ENCODE assay signal across 1 cellular context in genomic region chr16:681746-682427, GRCh38.
TF ChIP-seq lines count a peak whose summit lies in the region.

No MANE protein-coding gene starts in this region.

TF ChIP-seq in K562, 482 proteins besides CTCF, POLR2A, EP300 and RAD21 (continues in another document):
- TF ChIP-seq STAT6 (CRISPR knock-in tag; IDR thresholded peaks at IDR 0.05) (0 out of 2 replicates have a peak, but pooled peaks have one; percentile 57), CEBPG (CRISPR knock-in tag; IDR thresholded peaks at IDR 0.05) (no peak), CEBPG (tag; conservative IDR thresholded peaks at IDR 0.05 in 1 of 2, IDR thresholded peaks at IDR 0.05 in 1 of 2) (no peak), ZNF436 (CRISPR knock-in tag; IDR thresholded peaks at IDR 0.05) (no peak), ZNF174 (CRISPR knock-in tag; IDR thresholded peaks at IDR 0.05) (no peak), HDAC3 (IDR thresholded peaks at IDR 0.05; ENCODE audit: borderline replicate concordance, partially characterized antibody) (no peak), RBM22 (IDR thresholded peaks at IDR 0.05; ENCODE audit: low read depth, low read length, poor library complexity, severe bottlenecking) (no peak), NFIX (CRISPR knock-in tag; IDR thresholded peaks at IDR 0.05; ENCODE audit: low read depth) (peak; percentile 4; the same call in 1 of the 2 replicates), ARHGAP35 (IDR thresholded peaks at IDR 0.05; ENCODE audit: partially characterized antibody) (no peak), CXXC5 (CRISPR knock-in tag; IDR thresholded peaks at IDR 0.05) (peak; percentile 78), ZNF184 (CRISPR knock-in tag; IDR thresholded peaks at IDR 0.05) (no peak), FOXK2 (conservative IDR thresholded peaks at IDR 0.05 in 1 of 2, IDR thresholded peaks at IDR 0.05 in 1 of 2; ENCODE audit: low read depth in 2 of 2) (no peak; a peak in 1 of 4 replicates), HDAC2 (IDR thresholded peaks at IDR 0.05) (no peak), RFX1 (IDR thresholded peaks at IDR 0.05) (no peak), NFE2L1 (tag; IDR thresholded peaks at IDR 0.05; ENCODE audit: borderline replicate concordance, low read depth) (no peak), NR1H2 (CRISPR knock-in tag; IDR thresholded peaks at IDR 0.05) (no peak), L3MBTL2 (IDR thresholded peaks at IDR 0.05) (peak; percentile 95), SOX6 (IDR thresholded peaks at IDR 0.05) (no peak), ELK1 (CRISPR knock-in tag; IDR thresholded peaks at IDR 0.05) (no peak), USF2 (CRISPR knock-in tag; IDR thresholded peaks at IDR 0.05) (peak; percentile 61), LARP7 (IDR thresholded peaks at IDR 0.05) (no peak), ETV5 (CRISPR knock-in tag; IDR thresholded peaks at IDR 0.05; ENCODE audit: low read depth) (no peak), NR2F6 (CRISPR knock-in tag; IDR thresholded peaks at IDR 0.05) (no peak), DIDO1 (tag; IDR thresholded peaks at IDR 0.05; ENCODE audit: low read depth) (no peak), BMI1 (IDR thresholded peaks at IDR 0.05; ENCODE audit: low read length) (no peak), KDM5B (IDR thresholded peaks at IDR 0.05; ENCODE audit: insufficient replicate concordance, low read depth, low read length) (no peak), DDX20 (tag; IDR thresholded peaks at IDR 0.05; ENCODE audit: low read depth) (no peak), YY1 (IDR thresholded peaks at IDR 0.05; ENCODE audit: borderline replicate concordance in 1 of 3, control insufficient read depth in 1 of 3, extremely low read depth in 1 of 3, insufficient read depth in 3 of 3, insufficient read length in 1 of 3, insufficient replicate concordance in 2 of 3, low read depth in 1 of 3, low read length in 2 of 3) (peak in 1 of 3 experiments; percentile 5), ZNF518B (CRISPR knock-in tag; IDR thresholded peaks at IDR 0.05) (no peak), SP1 (CRISPR knock-in tag; IDR thresholded peaks at IDR 0.05) (0 out of 2 replicates have a peak, but pooled peaks have one; percentile 16), NFATC3 (IDR thresholded peaks at IDR 0.05) (no peak), ATF6 (CRISPR knock-in tag; IDR thresholded peaks at IDR 0.05) (no peak), KLF10 (CRISPR knock-in tag; IDR thresholded peaks at IDR 0.05) (no peak), ZNF589 (CRISPR knock-in tag; IDR thresholded peaks at IDR 0.05; ENCODE audit: low read depth) (no peak), CBX1 (IDR thresholded peaks at IDR 0.05; ENCODE audit: low read depth) (no peak), CBFA2T2 (conservative IDR thresholded peaks at IDR 0.05) (no peak), RNF219 (CRISPR knock-in tag; IDR thresholded peaks at IDR 0.05) (no peak), NFRKB (IDR thresholded peaks at IDR 0.05; ENCODE audit: low read depth) (no peak), FOXK1 (CRISPR knock-in tag; IDR thresholded peaks at IDR 0.05; ENCODE audit: borderline replicate concordance) (no peak), ZNF41 (CRISPR knock-in tag; conservative IDR thresholded peaks at IDR 0.05) (no peak), XRCC3 (IDR thresholded peaks at IDR 0.05) (no peak), HNRNPL (IDR thresholded peaks at IDR 0.05; ENCODE audit: low read depth, low read length) (no peak), ZNF717 (CRISPR knock-in tag; IDR thresholded peaks at IDR 0.05) (no peak), ATF3 (IDR thresholded peaks at IDR 0.05) (no peak), ATF3 (CRISPR knock-in tag; conservative IDR thresholded peaks at IDR 0.05) (no peak), ZFX (CRISPR knock-in tag; IDR thresholded peaks at IDR 0.05) (peak; percentile 72), IFI16 (CRISPR knock-in tag; IDR thresholded peaks at IDR 0.05) (no peak), CC2D1A (IDR thresholded peaks at IDR 0.05) (no peak), SRSF7 (optimal IDR thresholded peaks at IDR 0.05; ENCODE audit: low read depth, low read length) (no peak), ZNF311 (CRISPR knock-in tag; IDR thresholded peaks at IDR 0.05) (no peak)
- TF ChIP-seq, protein P1, sequence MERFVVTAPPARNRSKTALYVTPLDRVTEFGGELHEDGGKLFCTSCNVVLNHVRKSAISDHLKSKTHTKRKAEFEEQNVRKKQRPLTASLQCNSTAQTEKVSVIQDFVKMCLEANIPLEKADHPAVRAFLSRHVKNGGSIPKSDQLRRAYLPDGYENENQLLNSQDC (CRISPR knock-in tag; IDR thresholded peaks at IDR 0.05) = no peak
- TF ChIP-seq, protein P2, sequence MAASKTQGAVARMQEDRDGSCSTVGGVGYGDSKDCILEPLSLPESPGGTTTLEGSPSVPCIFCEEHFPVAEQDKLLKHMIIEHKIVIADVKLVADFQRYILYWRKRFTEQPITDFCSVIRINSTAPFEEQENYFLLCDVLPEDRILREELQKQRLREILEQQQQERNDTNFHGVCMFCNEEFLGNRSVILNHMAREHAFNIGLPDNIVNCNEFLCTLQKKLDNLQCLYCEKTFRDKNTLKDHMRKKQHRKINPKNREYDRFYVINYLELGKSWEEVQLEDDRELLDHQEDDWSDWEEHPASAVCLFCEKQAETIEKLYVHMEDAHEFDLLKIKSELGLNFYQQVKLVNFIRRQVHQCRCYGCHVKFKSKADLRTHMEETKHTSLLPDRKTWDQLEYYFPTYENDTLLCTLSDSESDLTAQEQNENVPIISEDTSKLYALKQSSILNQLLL (CRISPR knock-in tag; IDR thresholded peaks at IDR 0.05; ENCODE audit: borderline replicate concordance) = no peak
- TF ChIP-seq, protein P3, sequence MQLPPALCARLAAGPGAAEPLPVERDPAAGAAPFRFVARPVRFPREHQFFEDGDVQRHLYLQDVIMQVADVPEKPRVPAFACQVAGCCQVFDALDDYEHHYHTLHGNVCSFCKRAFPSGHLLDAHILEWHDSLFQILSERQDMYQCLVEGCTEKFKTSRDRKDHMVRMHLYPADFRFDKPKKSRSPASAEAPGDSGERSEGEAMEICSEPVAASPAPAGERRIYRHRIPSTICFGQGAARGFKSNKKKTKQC (CRISPR knock-in tag; IDR thresholded peaks at IDR 0.05) = 0 out of 2 replicates have a peak, but pooled peaks have one; percentile 56
- TF ChIP-seq, protein P4, sequence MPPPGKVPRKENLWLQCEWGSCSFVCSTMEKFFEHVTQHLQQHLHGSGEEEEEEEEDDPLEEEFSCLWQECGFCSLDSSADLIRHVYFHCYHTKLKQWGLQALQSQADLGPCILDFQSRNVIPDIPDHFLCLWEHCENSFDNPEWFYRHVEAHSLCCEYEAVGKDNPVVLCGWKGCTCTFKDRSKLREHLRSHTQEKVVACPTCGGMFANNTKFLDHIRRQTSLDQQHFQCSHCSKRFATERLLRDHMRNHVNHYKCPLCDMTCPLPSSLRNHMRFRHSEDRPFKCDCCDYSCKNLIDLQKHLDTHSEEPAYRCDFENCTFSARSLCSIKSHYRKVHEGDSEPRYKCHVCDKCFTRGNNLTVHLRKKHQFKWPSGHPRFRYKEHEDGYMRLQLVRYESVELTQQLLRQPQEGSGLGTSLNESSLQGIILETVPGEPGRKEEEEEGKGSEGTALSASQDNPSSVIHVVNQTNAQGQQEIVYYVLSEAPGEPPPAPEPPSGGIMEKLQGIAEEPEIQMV (tag; conservative IDR thresholded peaks at IDR 0.05; ENCODE audit: low read depth) = no peak
